ENCODE assay signal across 8 cellular contexts in the genomic region with DNA sequence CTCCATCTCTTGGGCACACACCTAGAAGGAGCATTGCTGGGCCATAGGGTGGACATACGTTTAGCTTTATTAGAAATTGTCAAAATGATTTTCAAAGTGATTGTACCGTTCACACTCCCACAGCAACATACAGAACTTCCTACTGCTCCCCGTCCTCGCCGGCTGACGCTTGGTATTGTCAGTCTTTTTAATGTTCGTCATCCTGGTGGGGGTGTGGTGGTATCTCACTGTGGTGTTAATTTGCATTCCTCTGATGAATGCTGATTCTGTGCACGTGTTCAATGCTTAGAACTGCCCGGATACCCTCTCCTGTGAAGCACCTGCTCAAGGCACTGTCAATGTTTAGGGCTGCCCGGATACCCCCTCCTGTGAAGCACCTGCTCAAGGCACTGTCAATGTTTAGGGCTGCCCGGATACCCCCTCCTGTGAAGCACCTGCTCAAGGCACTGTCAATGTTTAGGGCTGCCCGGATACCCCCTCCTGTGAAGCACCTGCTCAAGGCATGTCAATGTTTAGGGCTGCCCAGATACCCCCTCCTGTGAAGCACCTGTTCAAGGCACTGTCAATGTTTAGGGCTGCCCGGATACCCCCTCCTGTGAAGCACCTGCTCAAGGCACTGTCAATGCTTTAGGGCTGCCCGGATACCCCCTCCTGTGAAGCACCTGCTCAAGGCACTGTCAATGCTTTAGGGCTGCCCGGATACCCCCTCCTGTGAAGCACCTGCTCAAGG. TPM values are rescaled to one million over a fixed set of nuclear protein-coding genes. Genes with fewer than 3 reads are reported as not detected.
DNase-seq lines count a peak whose midpoint lies in the region; ATAC-seq and TF ChIP-seq lines count a peak whose summit lies in the region.
"Not testable (repeated sequence)": the region's sequence is repeated elsewhere in the genome, so short reads cannot be mapped to it uniquely, and the experiment has no call there.

No MANE protein-coding gene starts in this region.

- not testable (repeated sequence) for H3K36me3 ChIP-seq in spleen

- not testable (repeated sequence) for TF ChIP-seq CTCF in CD4-positive, alpha-beta T cell (IDR thresholded peaks at IDR 0.05); H9 (conservative IDR thresholded peaks at IDR 0.05); spleen (IDR thresholded peaks at IDR 0.05 in 8 of 11, conservative IDR thresholded peaks at IDR 0.05 in 3 of 11)

- not testable (repeated sequence) for H3K27me3 ChIP-seq in CD4-positive, alpha-beta T cell (ENCODE audit: control insufficient read depth, insufficient read depth, low read length); H9 (ENCODE audit: insufficient read depth, low read length)
- peaks cover 0 to 13% (median 0%) of the 10 kb centered on the region in 7 donors for H3K27me3 ChIP-seq in spleen (replicated peaks in 1 of 7)

- peak overlapping the region; percentile 82 for H3K27ac Mint-ChIP-seq in CD4-positive, alpha-beta T cell
- H3K27ac Mint-ChIP-seq in H9; activated T-cell treated with anti-CD3 and anti-CD28 coated beads, Interleukin-2, amount 50 U/mL, for 24 hours: not testable (repeated sequence)
- H3K27ac Mint-ChIP-seq in effector memory CD8-positive, alpha-beta T cell, result peak overlapping the region in 1 of 2 donors; percentile 39

- H3K14ac ChIP-seq in H9 (ENCODE audit: insufficient read depth, low read length), result not testable (repeated sequence)

- not testable (repeated sequence) for H4K5ac ChIP-seq in H9 (ENCODE audit: insufficient read length, low read depth, low read length)

- H2AK5ac ChIP-seq in H9 (ENCODE audit: insufficient read length, low read length), result not testable (repeated sequence)

- H3T11ph ChIP-seq in H9 (ENCODE audit: low read length), result not testable (repeated sequence)

- H4K20me1 ChIP-seq in H9 (ENCODE audit: control insufficient read depth, insufficient read depth, insufficient read length), result not testable (repeated sequence)

- peaks cover 25% of the 10 kb centered on the region for H3K4me1 Mint-ChIP-seq in CD4-positive, alpha-beta T cell (ENCODE audit: low read depth)
- H3K4me1 Mint-ChIP-seq in H9, result peaks cover 0 to 14% of the 10 kb centered on the region in 2 experiments; a peak in 2 of 4 replicates
- peaks cover 28% of the 10 kb centered on the region for H3K4me1 Mint-ChIP-seq in activated T-cell treated with anti-CD3 and anti-CD28 coated beads, Interleukin-2, amount 50 U/mL, for 24 hours (ENCODE audit: low read depth)
- peaks cover 4 to 10% of the 10 kb centered on the region in 2 donors for H3K4me1 Mint-ChIP-seq in effector memory CD8-positive, alpha-beta T cell (ENCODE audit: low read depth in 2 of 2)

- not testable (repeated sequence) for H2BK12ac ChIP-seq in H9 (ENCODE audit: insufficient read length, low read depth, low read length)

- not testable (repeated sequence) for H3K4me2 ChIP-seq in H9 (ENCODE audit: insufficient read depth, insufficient read length, low read length)

- not testable (repeated sequence) for H3K27ac ChIP-seq in CD4-positive, alpha-beta T cell (ENCODE audit: low read depth, low read length); H9 (ENCODE audit: insufficient read length, low read depth, low read length); spleen

- not testable (repeated sequence) for H4K8ac ChIP-seq in H9 (replicated peaks; ENCODE audit: insufficient read length, low read depth, low read length)

- H4K91ac ChIP-seq in H9 (ENCODE audit: insufficient read length, low read depth, low read length), result not testable (repeated sequence)

- H2BK15ac ChIP-seq in H9 (ENCODE audit: low read depth, low read length), result not testable (repeated sequence)

- not testable (repeated sequence) for H3K79me2 ChIP-seq in H9 (ENCODE audit: insufficient read depth, low read length)

- H3K23me2 ChIP-seq in H9 (ENCODE audit: insufficient read length, low read depth, low read length, poor library complexity, severe bottlenecking), result not testable (repeated sequence)

- H3K56ac ChIP-seq in H9 (ENCODE audit: insufficient read length, low read depth, low read length), result not testable (repeated sequence)

- POLR2A ChIA-PET in CD4-positive, alpha-beta T cell (lab: Charles Lee), result not testable (repeated sequence)

- not testable (repeated sequence) for H3K23ac ChIP-seq in H9 (ENCODE audit: insufficient read length, low read depth, low read length)

- H2AFZ ChIP-seq in H9 (ENCODE audit: low read length), result not testable (repeated sequence)

- WGBS in H9 (ENCODE audit: extremely low coverage, insufficient read length, low lambda C conversion rate), result no CpG with 5 or more reads among the region's 15 CpGs
- WGBS in spleen, 5 donors, result 71 to 80% (median 73%) methylated on average over 12 to 15 of the region's 15 CpGs

- not testable (repeated sequence) for H3K4me3 Mint-ChIP-seq in CD4-positive, alpha-beta T cell; H9; activated T-cell treated with anti-CD3 and anti-CD28 coated beads, Interleukin-2, amount 50 U/mL, for 24 hours
- H3K4me3 Mint-ChIP-seq in effector memory CD8-positive, alpha-beta T cell, result peak overlapping the region in 1 of 2 donors; percentile 19

- H2BK120ac ChIP-seq in H9 (ENCODE audit: low read depth, low read length, poor library complexity, severe bottlenecking), result not testable (repeated sequence)

- not testable (repeated sequence) for H3K27me3 Mint-ChIP-seq in CD4-positive, alpha-beta T cell
- peaks cover 28% of the 10 kb centered on the region for H3K27me3 Mint-ChIP-seq in H9 (ENCODE audit: low read depth)
- peaks cover 12% of the 10 kb centered on the region for H3K27me3 Mint-ChIP-seq in activated T-cell treated with anti-CD3 and anti-CD28 coated beads, Interleukin-2, amount 50 U/mL, for 24 hours
- peaks cover 7 to 31% of the 10 kb centered on the region in 2 donors for H3K27me3 Mint-ChIP-seq in effector memory CD8-positive, alpha-beta T cell

- DNase-seq in CD4-positive, alpha-beta T cell, result peak in 4 of 10 experiments; percentile 24 to 56 (median 34)
- DNase-seq in H9 (peak; percentile 17), NCI-H524 treated with DMSO at 0.1 percent for 48 hours (lab: John Stamatoyannopoulos, UW) (peak; percentile 2), SW480 (ENCODE audit: low spot score) (peak; percentile 46), spleen (peak; percentile 31)
- peak; percentile 30 for DNase-seq in activated CD4-positive, CD25-positive, alpha-beta regulatory T cell treated with anti-CD3 and anti-CD28 coated beads, Interleukin-2, amount 50 U/mL, for 72 hours
- peak; percentile 29 for DNase-seq in activated T-cell treated with anti-CD3 and anti-CD28 coated beads, Interleukin-2, amount 50 U/mL, for 24 hours
- not testable (repeated sequence) for DNase-seq in effector memory CD8-positive, alpha-beta T cell

- CTCF ChIA-PET in CD4-positive, alpha-beta T cell (lab: Charles Lee), result not testable (repeated sequence)

- H3K79me1 ChIP-seq in H9 (ENCODE audit: insufficient read depth, low read depth, low read length, poor library complexity, severe bottlenecking), result not testable (repeated sequence)

- H3K9ac ChIP-seq in H9 (ENCODE audit: extremely low read depth, insufficient read length, low read length), result not testable (repeated sequence)

- H2BK5ac ChIP-seq in H9 (ENCODE audit: insufficient read length, low read length), result not testable (repeated sequence)

- not testable (repeated sequence) for H2BK20ac ChIP-seq in H9 (ENCODE audit: low read depth, low read length, poor library complexity, severe bottlenecking)

- not testable (repeated sequence) for H3K4ac ChIP-seq in H9 (ENCODE audit: low read depth, low read length)

- not testable (repeated sequence) for H3K4me1 ChIP-seq in H9 (ENCODE audit: insufficient read depth, low read length); spleen

- H3K9me3 Mint-ChIP-seq in CD4-positive, alpha-beta T cell; H9; activated T-cell treated with anti-CD3 and anti-CD28 coated beads, Interleukin-2, amount 50 U/mL, for 24 hours; effector memory CD8-positive, alpha-beta T cell: not testable (repeated sequence)

- ATAC-seq in CD4-positive, alpha-beta T cell (ENCODE audit: poor library complexity), result peak; percentile 68
- peak; percentile 63 for ATAC-seq in effector memory CD8-positive, alpha-beta T cell (replicated peaks)

- TF ChIP-seq POLR2A in spleen (IDR thresholded peaks at IDR 0.05), result not testable (repeated sequence)

- H3K4me3 ChIP-seq in spleen, result not testable (repeated sequence)

- H3K9me3 ChIP-seq in CD4-positive, alpha-beta T cell (ENCODE audit: control insufficient read depth, low read length); H9 (ENCODE audit: control insufficient read depth, low read depth, low read length); spleen: not testable (repeated sequence)

- not testable (repeated sequence) for H3K36me3 Mint-ChIP-seq in CD4-positive, alpha-beta T cell (ENCODE audit: low read depth); H9 (ENCODE audit: insufficient read depth in 1 of 3, low read depth in 3 of 3); activated T-cell treated with anti-CD3 and anti-CD28 coated beads, Interleukin-2, amount 50 U/mL, for 24 hours (ENCODE audit: low read depth); effector memory CD8-positive, alpha-beta T cell (ENCODE audit: insufficient read depth)

- intact Hi-C loops in CD4-positive, alpha-beta T cell (cut with DNase I, micrococcal nuclease); spleen (cut with DNase I; ENCODE audit: low total_unique reads): not testable (repeated sequence)

- not testable (repeated sequence) for H3K18ac ChIP-seq in H9 (ENCODE audit: insufficient read length, low read depth, low read length)

RNA-seq across cellular contexts. Expression of gene PCBP3, which starts 34.6 kb away (rescaled TPM):
- 1 to 10 TPM; 3.4 to 3.8 TPM for total RNA-seq in CD4-positive, alpha-beta T cell
- 10.8 and 10.9 TPM in 2 replicates for total RNA-seq in H9 (2021)
- 10 to 100 TPM in 6 of 7 donors, 1 to 10 TPM in 1; 5.8 to 31.6 (median 18.4) TPM for total RNA-seq in spleen
- 10 to 100 TPM in 2 of 3 donors, 1 to 10 TPM in 1; 4.2 to 16.4 (median 10.5) TPM for polyA plus RNA-seq in spleen
